In genomic region chr2:199882667-199883066, GRCh38 we compare ENCODE assay signal across 1 cellular context.
TF ChIP-seq lines count a peak whose summit lies in the region.

No MANE protein-coding gene starts in this region.

TF ChIP-seq in GM23338, 12 proteins besides CTCF, POLR2A, EP300 and RAD21 (continued from another document):
- TF ChIP-seq ZNF462 (CRISPR knock-in tag; IDR thresholded peaks at IDR 0.05): no peak
- TF ChIP-seq POLR2AphosphoS5 (IDR thresholded peaks at IDR 0.05; ENCODE audit: low read depth): no peak
- TF ChIP-seq, protein P1, sequence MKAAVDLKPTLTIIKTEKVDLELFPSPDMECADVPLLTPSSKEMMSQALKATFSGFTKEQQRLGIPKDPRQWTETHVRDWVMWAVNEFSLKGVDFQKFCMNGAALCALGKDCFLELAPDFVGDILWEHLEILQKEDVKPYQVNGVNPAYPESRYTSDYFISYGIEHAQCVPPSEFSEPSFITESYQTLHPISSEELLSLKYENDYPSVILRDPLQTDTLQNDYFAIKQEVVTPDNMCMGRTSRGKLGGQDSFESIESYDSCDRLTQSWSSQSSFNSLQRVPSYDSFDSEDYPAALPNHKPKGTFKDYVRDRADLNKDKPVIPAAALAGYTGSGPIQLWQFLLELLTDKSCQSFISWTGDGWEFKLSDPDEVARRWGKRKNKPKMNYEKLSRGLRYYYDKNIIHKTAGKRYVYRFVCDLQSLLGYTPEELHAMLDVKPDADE (IDR thresholded peaks at IDR 0.05): no peak
TF ChIP-seq in GM23338: peak in this region for 0.
